ENCODE assay signal across 1 cellular context in the genomic region with DNA sequence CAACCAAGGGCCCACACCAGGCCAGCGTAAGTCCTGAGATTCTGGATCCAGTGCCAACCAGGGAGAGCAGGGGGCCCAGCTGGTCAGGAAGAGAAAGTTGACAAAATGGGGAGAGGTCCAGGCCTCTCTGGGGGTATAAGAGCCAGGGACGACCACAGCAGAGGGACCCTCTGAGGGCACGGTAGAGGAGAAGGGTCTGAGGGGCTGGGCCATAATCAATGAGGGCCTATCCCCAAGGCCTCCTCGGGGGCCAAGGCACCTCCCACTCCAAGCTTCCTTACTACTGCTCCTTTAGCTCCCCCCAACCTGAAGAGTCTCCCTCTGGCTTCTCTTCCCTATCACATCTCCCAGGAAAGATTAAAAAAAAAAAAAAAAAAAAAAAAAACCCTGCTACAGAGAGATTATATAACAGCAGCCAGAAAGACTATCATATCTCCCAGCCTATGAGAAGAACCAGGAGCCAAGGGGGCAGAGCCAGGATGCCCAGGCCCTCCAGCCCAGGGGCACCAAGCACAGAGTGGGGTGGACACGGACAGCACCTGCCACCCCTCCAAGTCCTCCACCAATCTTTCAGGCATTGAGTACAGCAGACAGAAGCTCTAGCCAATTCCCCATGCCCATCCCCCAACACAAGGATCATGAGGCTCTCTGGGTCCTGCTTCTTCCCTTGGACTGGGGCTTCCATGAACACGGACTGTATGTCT.
TF ChIP-seq lines count a peak whose summit lies in the region.

No MANE protein-coding gene starts in this region.

TF ChIP-seq in GM23338, 12 proteins besides CTCF, POLR2A, EP300 and RAD21 (continued from another document):
- TF ChIP-seq ZNF462 (CRISPR knock-in tag; IDR thresholded peaks at IDR 0.05), result no peak
- no peak for TF ChIP-seq EZH2 (IDR thresholded peaks at IDR 0.05; ENCODE audit: low read depth, unreplicated experiment)
- no peak for TF ChIP-seq ETS1 (IDR thresholded peaks at IDR 0.05)
- no peak for TF ChIP-seq ZNF331 (CRISPR knock-in tag; IDR thresholded peaks at IDR 0.05; ENCODE audit: low read depth)
- TF ChIP-seq POLR2AphosphoS5 (IDR thresholded peaks at IDR 0.05; ENCODE audit: low read depth), result no peak
- TF ChIP-seq CREB1 (CRISPR knock-in tag; IDR thresholded peaks at IDR 0.05; ENCODE audit: low read depth), result no peak
